Comparison of ENCODE assay signal across 8 cellular contexts in genomic region chr6:32185620-32186495, GRCh38. TPM values are rescaled to one million over a fixed set of nuclear protein-coding genes. Genes with fewer than 3 reads are reported as not detected.
DNase-seq lines count a peak whose midpoint lies in the region; ATAC-seq and TF ChIP-seq lines count a peak whose summit lies in the region.
"Not testable (repeated sequence)": the region's sequence is repeated elsewhere in the genome, so short reads cannot be mapped to it uniquely, and the experiment has no call there.

No MANE protein-coding gene starts in this region.

- H2BK120ac ChIP-seq in neuronal stem cell (ENCODE audit: low read depth, low read length): not testable (repeated sequence)

- peak overlapping the region; percentile 57 to 92 (median 85) for H3K27ac Mint-ChIP-seq in CD14-positive monocyte
- peak overlapping the region; percentile 44 for H3K27ac Mint-ChIP-seq in stimulated activated naive B cell treated with anti-CD40 and anti-IgM and Interleukin-4, amounts not matched to agents 10 μg/mL and 1 μg/mL and 100 μg/mL, for 72 hours

- not testable (repeated sequence) for H2BK12ac ChIP-seq in neuronal stem cell (ENCODE audit: low read length)

- H3K27ac ChIP-seq in coronary artery (peak overlapping the region; percentile 61 to 84), right cardiac atrium (ENCODE audit: low read length) (peak overlapping the region; percentile 88), neuronal stem cell (replicated peaks; ENCODE audit: low read length) (peak overlapping the region; percentile 24)

- H3K14ac ChIP-seq in neuronal stem cell (ENCODE audit: low read length): not testable (repeated sequence)

- H3K9me3 Mint-ChIP-seq in CD14-positive monocyte; activated T-cell treated with anti-CD3 and anti-CD28 coated beads, Interleukin-2, amount 50 U/mL, for 4 hours; stimulated activated naive B cell treated with anti-CD40 and anti-IgM and Interleukin-4, amounts not matched to agents 10 μg/mL and 1 μg/mL and 100 μg/mL, for 72 hours: not testable (repeated sequence)

- H3K36me3 Mint-ChIP-seq in CD14-positive monocyte: peaks cover 58 to 77% of the 10 kb centered on the region in 2 donors
- H3K36me3 Mint-ChIP-seq in activated T-cell treated with anti-CD3 and anti-CD28 coated beads, Interleukin-2, amount 50 U/mL, for 4 hours (ENCODE audit: insufficient read depth): peaks cover 24% of the 10 kb centered on the region
- peaks cover 50 to 61% of the 10 kb centered on the region in 2 donors for H3K36me3 Mint-ChIP-seq in stimulated activated naive B cell treated with anti-CD40 and anti-IgM and Interleukin-4, amounts not matched to agents 10 μg/mL and 1 μg/mL and 100 μg/mL, for 72 hours

- H3K36me3 ChIP-seq in neuronal stem cell (replicated peaks in 1 of 2; ENCODE audit: control insufficient read depth in 2 of 2, insufficient read depth in 2 of 2, low read length in 2 of 2): peaks cover 35 to 64% of the 10 kb centered on the region in 2 donors

- H4K8ac ChIP-seq in neuronal stem cell (ENCODE audit: low read depth, low read length): not testable (repeated sequence)

- intact Hi-C loops in CD14-positive monocyte (cut with micrococcal nuclease); right cardiac atrium (cut with DNase I): not testable (repeated sequence)

- WGBS in right cardiac atrium: 28% methylated on average over 16 of the region's 16 CpGs
- no CpG with 5 or more reads among the region's 16 CpGs for WGBS in neuronal stem cell (ENCODE audit: extremely low coverage in 2 of 2, insufficient read length in 2 of 2, insufficient replicate concordance in 1 of 2), 2 donors

- H3K18ac ChIP-seq in neuronal stem cell (ENCODE audit: low read length): not testable (repeated sequence)

- H3K4me3 Mint-ChIP-seq in CD14-positive monocyte: not testable (repeated sequence)
- peak overlapping the region; percentile 62 for H3K4me3 Mint-ChIP-seq in activated T-cell treated with anti-CD3 and anti-CD28 coated beads, Interleukin-2, amount 50 U/mL, for 4 hours
- peak overlapping the region in 1 of 2 donors; percentile 23 for H3K4me3 Mint-ChIP-seq in stimulated activated naive B cell treated with anti-CD40 and anti-IgM and Interleukin-4, amounts not matched to agents 10 μg/mL and 1 μg/mL and 100 μg/mL, for 72 hours

- H3K4me1 ChIP-seq in right cardiac atrium (ENCODE audit: control insufficient read depth, insufficient read depth, low read length): not testable (repeated sequence)
- H3K4me1 ChIP-seq in neuronal stem cell (ENCODE audit: control insufficient read depth in 2 of 2, insufficient read depth in 1 of 2, low read depth in 1 of 2, low read length in 2 of 2): peaks cover 11 to 12% of the 10 kb centered on the region in 2 donors

- H2BK15ac ChIP-seq in neuronal stem cell (ENCODE audit: low read length): not testable (repeated sequence)

- H3K27me3 ChIP-seq in right cardiac atrium (ENCODE audit: control insufficient read depth, insufficient read depth); neuronal stem cell (ENCODE audit: control insufficient read depth in 3 of 3, insufficient read depth in 3 of 3, low read depth in 1 of 3, low read length in 3 of 3): not testable (repeated sequence)

- not testable (repeated sequence) for H4K91ac ChIP-seq in neuronal stem cell (ENCODE audit: low read depth, low read length, poor library complexity)

- H3K79me1 ChIP-seq in neuronal stem cell (ENCODE audit: low read depth, low read length): not testable (repeated sequence)

- H2AFZ ChIP-seq in neuronal stem cell (ENCODE audit: low read length): not testable (repeated sequence)

- not testable (repeated sequence) for H2BK5ac ChIP-seq in neuronal stem cell (ENCODE audit: low read length)

- H3K9ac ChIP-seq in neuronal stem cell (ENCODE audit: low read depth, low read length, poor library complexity): not testable (repeated sequence)

- ATAC-seq in SK-N-SH treated with all-trans-retinoic acid at 6 μM for 48 hours: peak; percentile 83
- peak; percentile 56 to 65 for ATAC-seq in activated T-cell treated with anti-CD3 and anti-CD28 coated beads, Interleukin-2, amount 50 U/mL, for 4 hours
- ATAC-seq in right cardiac atrium: peak; percentile 65 to 74
- not testable (repeated sequence) for ATAC-seq in stimulated activated naive B cell treated with anti-CD40 and anti-IgM and Interleukin-4, amounts not matched to agents 10 μg/mL and 1 μg/mL and 100 μg/mL, for 72 hours (replicated peaks)

- H3K4me1 Mint-ChIP-seq in CD14-positive monocyte: peaks cover 62% of the 10 kb centered on the region
- peaks cover 59% of the 10 kb centered on the region for H3K4me1 Mint-ChIP-seq in activated T-cell treated with anti-CD3 and anti-CD28 coated beads, Interleukin-2, amount 50 U/mL, for 4 hours (ENCODE audit: low read depth)
- peaks cover 41 to 68% of the 10 kb centered on the region in 2 donors for H3K4me1 Mint-ChIP-seq in stimulated activated naive B cell treated with anti-CD40 and anti-IgM and Interleukin-4, amounts not matched to agents 10 μg/mL and 1 μg/mL and 100 μg/mL, for 72 hours

- H3K27me3 Mint-ChIP-seq in CD14-positive monocyte (ENCODE audit: low read depth in 3 of 3); activated T-cell treated with anti-CD3 and anti-CD28 coated beads, Interleukin-2, amount 50 U/mL, for 4 hours (ENCODE audit: low read depth); stimulated activated naive B cell treated with anti-CD40 and anti-IgM and Interleukin-4, amounts not matched to agents 10 μg/mL and 1 μg/mL and 100 μg/mL, for 72 hours: not testable (repeated sequence)

- H3K4ac ChIP-seq in neuronal stem cell (ENCODE audit: low read length): not testable (repeated sequence)

- H2AK5ac ChIP-seq in neuronal stem cell (ENCODE audit: low read depth, low read length): not testable (repeated sequence)

- not testable (repeated sequence) for TF ChIP-seq CTCF in CD14-positive monocyte (IDR thresholded peaks at IDR 0.05); coronary artery (IDR thresholded peaks at IDR 0.05)

- not testable (repeated sequence) for DNase-seq in CD14-positive monocyte (ENCODE audit: low spot score); neuronal stem cell (ENCODE audit: low spot score); stimulated activated naive B cell treated with anti-CD40 and anti-IgM and Interleukin-4, amounts not matched to agents 10 μg/mL and 1 μg/mL and 100 μg/mL, for 72 hours
- DNase-seq in HT-29 (ENCODE audit: low spot score): peak; percentile 15
- DNase-seq in activated T-cell treated with anti-CD3 and anti-CD28 coated beads, Interleukin-2, amount 50 U/mL, for 4 hours: peak; percentile 48
- peak; percentile 96 for DNase-seq in coronary artery (ENCODE audit: low spot score)
- peak; percentile 89 to 95 (median 94) for DNase-seq in right cardiac atrium

- not testable (repeated sequence) for H3K23ac ChIP-seq in neuronal stem cell (ENCODE audit: low read depth, low read length, poor library complexity)

- not testable (repeated sequence) for H3K9me3 ChIP-seq in right cardiac atrium (ENCODE audit: control insufficient read depth, low read length); neuronal stem cell (replicated peaks in 1 of 2; ENCODE audit: control insufficient read depth in 2 of 2, insufficient read depth in 1 of 2, low read depth in 1 of 2, low read length in 2 of 2)

- not testable (repeated sequence) for H3K4me2 ChIP-seq in neuronal stem cell (ENCODE audit: insufficient read depth, low read length, poor library complexity, severe bottlenecking)

- H3K4me3 ChIP-seq in coronary artery; right cardiac atrium (ENCODE audit: low read length); neuronal stem cell (ENCODE audit: low read length in 2 of 2): not testable (repeated sequence)

RNA-seq across cellular contexts. Expression of gene AGER, which starts 1.8 kb away (rescaled TPM):
- polyA plus RNA-seq in CD14-positive monocyte (under 1 TPM in 1 of 2 donors, not detected in 1; 0.60 TPM), right cardiac atrium (1.6 TPM)
- total RNA-seq in HT-29 (2014; rRNA removed; shearing (Covaris generic)): 3.0 and 4.9 TPM in 2 replicates
- total RNA-seq in activated T-cell treated with anti-CD3 and anti-CD28 coated beads, Interleukin-2, amount 50 U/mL, for 4 hours: 10 to 100 TPM in 2 of 3 donors, 1 to 10 TPM in 1; 8.9 to 14.7 (median 13.0) TPM
- 1 to 10 TPM; 1.8 to 3.6 (median 3.5) TPM for total RNA-seq in right cardiac atrium
- polyA plus RNA-seq in neuronal stem cell (2013, experiment 1 of 2): 19.9 TPM
- polyA plus RNA-seq in neuronal stem cell (2013, experiment 2 of 2): 18.7 TPM

RNA-seq across cellular contexts. Expression of gene PBX2, which starts 4.1 kb away (rescaled TPM):
- polyA plus RNA-seq in CD14-positive monocyte: 1 to 10 TPM; 1.9 to 4.0 TPM
- total RNA-seq in HT-29 (2014; rRNA removed; shearing (Covaris generic)): 16.6 and 18.7 TPM in 2 replicates
- 10 to 100 TPM; 62.2 to 68.2 (median 64.0) TPM for total RNA-seq in activated T-cell treated with anti-CD3 and anti-CD28 coated beads, Interleukin-2, amount 50 U/mL, for 4 hours
- 10 to 100 TPM; 44.1 to 61.0 (median 51.8) TPM for total RNA-seq in right cardiac atrium
- polyA plus RNA-seq in right cardiac atrium: 44.7 TPM
- polyA plus RNA-seq in neuronal stem cell (2013, experiment 1 of 2): 154 TPM
- 155 TPM for polyA plus RNA-seq in neuronal stem cell (2013, experiment 2 of 2)

RNA-seq across cellular contexts. Expression of gene GPSM3, which starts 6.6 kb away (rescaled TPM):
- 100 to 1,000 TPM in 1 of 2 donors, 10 to 100 TPM in 1; 86.1 to 101 TPM for polyA plus RNA-seq in CD14-positive monocyte
- 2.2 and 4.7 TPM in 2 replicates for total RNA-seq in HT-29 (2014; rRNA removed; shearing (Covaris generic))
- 10 to 100 TPM; 37.1 to 47.6 (median 43.4) TPM for total RNA-seq in activated T-cell treated with anti-CD3 and anti-CD28 coated beads, Interleukin-2, amount 50 U/mL, for 4 hours
- 1 to 10 TPM; 5.9 to 9.5 (median 8.3) TPM for total RNA-seq in right cardiac atrium
- 4.0 TPM for polyA plus RNA-seq in right cardiac atrium
- 4.2 TPM for polyA plus RNA-seq in neuronal stem cell (2013, experiment 1 of 2)
- polyA plus RNA-seq in neuronal stem cell (2013, experiment 2 of 2): 4.2 TPM

RNA-seq across cellular contexts. Expression of gene RNF5, which starts 7.7 kb away (rescaled TPM):
- polyA plus RNA-seq in CD14-positive monocyte (100 to 1,000 TPM in 1 of 2 donors, 10 to 100 TPM in 1; 83.5 to 108 TPM), right cardiac atrium (118 TPM)
- 45.4 and 50.5 TPM in 2 replicates for total RNA-seq in HT-29 (2014; rRNA removed; shearing (Covaris generic))
- 10 to 100 TPM; 40.1 to 49.6 (median 47.1) TPM for total RNA-seq in activated T-cell treated with anti-CD3 and anti-CD28 coated beads, Interleukin-2, amount 50 U/mL, for 4 hours
- total RNA-seq in right cardiac atrium: 10 to 100 TPM; 73.2 to 88.3 (median 76.7) TPM
- polyA plus RNA-seq in neuronal stem cell (2013, experiment 1 of 2): 152 TPM
- polyA plus RNA-seq in neuronal stem cell (2013, experiment 2 of 2): 145 TPM

RNA-seq across cellular contexts. Expression of gene AGPAT1, which starts 10.0 kb away (rescaled TPM):
- 10 to 100 TPM in 1 of 2 donors, 1 to 10 TPM in 1; 9.9 to 11.3 TPM for polyA plus RNA-seq in CD14-positive monocyte
- total RNA-seq in HT-29 (2014; rRNA removed; shearing (Covaris generic)): 48.6 and 52.8 TPM in 2 replicates
- 10 to 100 TPM; 27.3 to 28.2 (median 28.1) TPM for total RNA-seq in activated T-cell treated with anti-CD3 and anti-CD28 coated beads, Interleukin-2, amount 50 U/mL, for 4 hours
- 10 to 100 TPM; 56.9 to 67.2 (median 63.1) TPM for total RNA-seq in right cardiac atrium
- 54.9 TPM for polyA plus RNA-seq in right cardiac atrium
- polyA plus RNA-seq in neuronal stem cell (2013, experiment 1 of 2): 110 TPM
- 106 TPM for polyA plus RNA-seq in neuronal stem cell (2013, experiment 2 of 2)

Comparison
In these comparisons a context has a peak if more than half of its experiments do, and no peak if none do; other contexts are left out.
1. H3K27ac ChIP-seq: peak in every context shown above with its lines; median percentile 88 in right cardiac atrium; 72 in coronary artery; 24 in neuronal stem cell.